ENCODE assay signal across 15 cellular contexts in the genomic region with DNA sequence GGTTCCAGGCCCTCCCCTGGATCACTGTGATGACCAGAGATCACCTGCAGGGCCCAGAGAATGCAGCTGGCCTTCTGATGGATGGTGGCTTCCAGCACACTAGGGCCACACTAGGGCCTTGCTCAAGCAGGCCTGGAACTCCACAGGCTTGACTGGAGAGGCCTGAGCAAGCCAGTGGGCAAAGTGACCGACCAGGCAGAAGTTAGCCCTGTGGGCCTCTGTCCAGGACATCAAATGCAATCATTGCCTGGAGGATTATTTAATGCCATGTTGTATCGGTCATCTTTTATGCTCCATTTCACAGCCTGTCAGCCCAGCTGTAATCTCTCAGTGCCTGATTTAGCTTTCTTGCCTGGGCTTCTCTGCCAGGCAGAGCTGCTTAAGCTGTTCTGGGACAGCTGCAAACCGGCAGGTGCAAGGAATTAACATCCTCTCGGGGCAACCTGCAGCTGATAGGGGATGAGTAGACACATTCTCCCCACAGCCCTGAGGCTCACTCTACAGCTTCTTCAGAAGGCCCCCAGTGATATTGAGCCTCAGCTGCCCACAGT. TPM values are rescaled to one million over a fixed set of nuclear protein-coding genes. Genes with fewer than 3 reads are reported as not detected.
DNase-seq lines count a peak whose midpoint lies in the region; ATAC-seq and TF ChIP-seq lines count a peak whose summit lies in the region.
"Had no signal": no experiment of that assay in that cellular context is flagged by ENCODE, and none has a peak within 500 bp of the region (broad histone marks: within the 10 kb centered on the region; RNA-seq: fewer than 3 reads in every experiment).

No MANE protein-coding gene starts in this region.

- no peak overlapping the region for H2BK120ac ChIP-seq in H9 (ENCODE audit: low read depth, low read length, poor library complexity, severe bottlenecking)

- no peak overlapping the region for H3K4me3 Mint-ChIP-seq in stimulated activated naive B cell treated with anti-CD40 and anti-IgM and Interleukin-4, amounts not matched to agents 10 μg/mL and 1 μg/mL and 100 μg/mL, for 72 hours
- H3K4me3 Mint-ChIP-seq in H9 = no peak overlapping the region
- H3K4me3 Mint-ChIP-seq: CD14-positive monocyte; stimulated activated memory B cell treated with anti-CD40 and anti-IgM and Interleukin-4, amounts not matched to agents 10 μg/mL and 1 μg/mL and 100 μg/mL, for 72 hours had no signal

- peak; percentile 80 for DNase-seq in D341Med (ENCODE audit: low spot score)
- DNase-seq in NCI-H2227 treated with DMSO at 0.1 percent for 48 hours (lab: John Stamatoyannopoulos, UW) = peak; percentile 12
- peak; percentile 28 for DNase-seq in dedifferentiated amniotic fluid mesenchymal stem cell (ENCODE audit: extremely low spot score)
- DNase-seq in stimulated activated naive B cell treated with anti-CD40 and anti-IgM and Interleukin-4, amounts not matched to agents 10 μg/mL and 1 μg/mL and 100 μg/mL, for 72 hours = no peak
- DNase-seq in NCI-H2081 treated with DMSO at 0.1 percent for 48 hours (lab: John Stamatoyannopoulos, UW) = no peak
- DNase-seq in AML-193 (lab: John Stamatoyannopoulos, UW) = no peak
- no peak for DNase-seq in H9
- DNase-seq: activated CD4-positive, CD25-positive, alpha-beta regulatory T cell treated with anti-CD3 and anti-CD28 coated beads, Interleukin-2, amount 50 U/mL, for 72 hours; activated T-cell treated with anti-CD3 and anti-CD28 coated beads, Interleukin-2, amount 50 U/mL, for 48 hours; amniotic stem cell; MM.1S; pancreas had no signal

- no peak overlapping the region for H3K23ac ChIP-seq in H9 (ENCODE audit: insufficient read length, low read depth, low read length)

- H3K4me1 ChIP-seq in parathyroid adenoma (no peaks in the 10 kb centered on the region), H9 (ENCODE audit: insufficient read depth, low read length) (no peaks in the 10 kb centered on the region)
- H3K4me1 ChIP-seq: pancreas had no signal

- H4K5ac ChIP-seq in H9 (ENCODE audit: insufficient read length, low read depth, low read length) = no peak overlapping the region

- H3K18ac ChIP-seq in H9 (ENCODE audit: insufficient read length, low read depth, low read length) = no peak overlapping the region

- no peaks in the 10 kb centered on the region for H3K27me3 ChIP-seq in parathyroid adenoma (ENCODE audit: control insufficient read depth, insufficient read depth, low read length)
- no peaks in the 10 kb centered on the region for H3K27me3 ChIP-seq in H9 (ENCODE audit: insufficient read depth, low read length)
- H3K27me3 ChIP-seq: pancreas had no signal

- no peak overlapping the region for H3K4me3 ChIP-seq in parathyroid adenoma (ENCODE audit: low read depth, low read length)
- H3K4me3 ChIP-seq: pancreas had no signal

- H3K23me2 ChIP-seq in H9 (ENCODE audit: insufficient read length, low read depth, low read length, poor library complexity, severe bottlenecking) = no peaks in the 10 kb centered on the region

- H3K4ac ChIP-seq in H9 (ENCODE audit: low read depth, low read length) = no peak overlapping the region

- no peak overlapping the region for H3K9ac ChIP-seq in parathyroid adenoma
- H3K9ac ChIP-seq in H9 (ENCODE audit: extremely low read depth, insufficient read length, low read length) = no peak overlapping the region

- TF ChIP-seq CTCF in parathyroid adenoma (IDR thresholded peaks at IDR 0.05) (no peak), H9 (conservative IDR thresholded peaks at IDR 0.05) (no peak)

- H3K27ac Mint-ChIP-seq in stimulated activated naive B cell treated with anti-CD40 and anti-IgM and Interleukin-4, amounts not matched to agents 10 μg/mL and 1 μg/mL and 100 μg/mL, for 72 hours = no peak overlapping the region
- H3K27ac Mint-ChIP-seq in H9 = 0 out of 7 replicates have a peak overlapping the region, but pooled peaks of 1 of the 3 experiments have one; percentile 12
- H3K27ac Mint-ChIP-seq: stimulated activated memory B cell treated with anti-CD40 and anti-IgM and Interleukin-4, amounts not matched to agents 10 μg/mL and 1 μg/mL and 100 μg/mL, for 72 hours had no signal

- H4K91ac ChIP-seq in H9 (ENCODE audit: insufficient read length, low read depth, low read length) = no peak overlapping the region

- H2BK12ac ChIP-seq in H9 (ENCODE audit: insufficient read length, low read depth, low read length) = no peak overlapping the region

- H2AK5ac ChIP-seq in H9 (ENCODE audit: insufficient read length, low read length) = no peak overlapping the region

- no CpG with 5 or more reads among the region's 4 CpGs for WGBS in H9 (ENCODE audit: extremely low coverage, insufficient read length, low lambda C conversion rate)

- H4K8ac ChIP-seq in H9 (replicated peaks; ENCODE audit: insufficient read length, low read depth, low read length) = no peak overlapping the region

- no peaks in the 10 kb centered on the region for H3K79me1 ChIP-seq in H9 (ENCODE audit: insufficient read depth, low read depth, low read length, poor library complexity, severe bottlenecking)

- no peaks in the 10 kb centered on the region for H3K27me3 Mint-ChIP-seq in stimulated activated naive B cell treated with anti-CD40 and anti-IgM and Interleukin-4, amounts not matched to agents 10 μg/mL and 1 μg/mL and 100 μg/mL, for 72 hours
- H3K27me3 Mint-ChIP-seq in H9 (ENCODE audit: low read depth) = no peaks in the 10 kb centered on the region
- H3K27me3 Mint-ChIP-seq: stimulated activated memory B cell treated with anti-CD40 and anti-IgM and Interleukin-4, amounts not matched to agents 10 μg/mL and 1 μg/mL and 100 μg/mL, for 72 hours had no signal

- no peak overlapping the region for H3T11ph ChIP-seq in H9 (ENCODE audit: low read length)

- no peaks in the 10 kb centered on the region for H3K9me3 Mint-ChIP-seq in stimulated activated naive B cell treated with anti-CD40 and anti-IgM and Interleukin-4, amounts not matched to agents 10 μg/mL and 1 μg/mL and 100 μg/mL, for 72 hours
- H3K9me3 Mint-ChIP-seq in H9 = no peaks in the 10 kb centered on the region
- H3K9me3 Mint-ChIP-seq: CD14-positive monocyte; stimulated activated memory B cell treated with anti-CD40 and anti-IgM and Interleukin-4, amounts not matched to agents 10 μg/mL and 1 μg/mL and 100 μg/mL, for 72 hours had no signal

- H2AFZ ChIP-seq in parathyroid adenoma = peak overlapping the region; percentile 11
- no peak overlapping the region for H2AFZ ChIP-seq in H9 (ENCODE audit: low read length)

- no peak overlapping the region for H2BK5ac ChIP-seq in H9 (ENCODE audit: insufficient read length, low read length)

- H2BK20ac ChIP-seq in H9 (ENCODE audit: low read depth, low read length, poor library complexity, severe bottlenecking) = no peak overlapping the region

- H4K20me1 ChIP-seq in H9 (ENCODE audit: control insufficient read depth, insufficient read depth, insufficient read length) = no peaks in the 10 kb centered on the region

- no peaks in the 10 kb centered on the region for H3K36me3 ChIP-seq in parathyroid adenoma (ENCODE audit: control insufficient read depth, insufficient read depth, low read length)

- no peaks in the 10 kb centered on the region for H3K79me2 ChIP-seq in parathyroid adenoma
- no peaks in the 10 kb centered on the region for H3K79me2 ChIP-seq in H9 (ENCODE audit: insufficient read depth, low read length)

- no peak overlapping the region for H2BK15ac ChIP-seq in H9 (ENCODE audit: low read depth, low read length)

- no peak overlapping the region; the same call in 1 of the 2 replicates for H3K14ac ChIP-seq in H9 (ENCODE audit: insufficient read depth, low read length)

- no peak for ATAC-seq in stimulated activated naive B cell treated with anti-CD40 and anti-IgM and Interleukin-4, amounts not matched to agents 10 μg/mL and 1 μg/mL and 100 μg/mL, for 72 hours (replicated peaks)
- ATAC-seq: stimulated activated memory B cell treated with anti-CD40 and anti-IgM and Interleukin-4, amounts not matched to agents 10 μg/mL and 1 μg/mL and 100 μg/mL, for 72 hours had no signal

- peak overlapping the region; percentile 19 for H3K27ac ChIP-seq in parathyroid adenoma
- no peak overlapping the region for H3K27ac ChIP-seq in H9 (ENCODE audit: insufficient read length, low read depth, low read length)
- H3K27ac ChIP-seq: pancreas had no signal

- H3K4me2 ChIP-seq in parathyroid adenoma (ENCODE audit: low read length) = no peak overlapping the region
- H3K4me2 ChIP-seq in H9 (ENCODE audit: insufficient read depth, insufficient read length, low read length) = no peak overlapping the region

- H3K9me3 ChIP-seq in parathyroid adenoma (ENCODE audit: control insufficient read depth, low read length) (no peaks in the 10 kb centered on the region), H9 (ENCODE audit: control insufficient read depth, low read depth, low read length) (no peaks in the 10 kb centered on the region)
- H3K9me3 ChIP-seq: pancreas had no signal

- H3K36me3 Mint-ChIP-seq in stimulated activated naive B cell treated with anti-CD40 and anti-IgM and Interleukin-4, amounts not matched to agents 10 μg/mL and 1 μg/mL and 100 μg/mL, for 72 hours = peaks cover 7 to 15% of the 10 kb centered on the region in 2 donors
- peaks cover 0 to 10% (median 5%) of the 10 kb centered on the region in 3 experiments; a peak in 2 of 7 replicates for H3K36me3 Mint-ChIP-seq in H9 (ENCODE audit: insufficient read depth in 1 of 3, low read depth in 3 of 3)

- no peak overlapping the region for H3K56ac ChIP-seq in H9 (ENCODE audit: insufficient read length, low read depth, low read length)

- H3K4me1 Mint-ChIP-seq in stimulated activated naive B cell treated with anti-CD40 and anti-IgM and Interleukin-4, amounts not matched to agents 10 μg/mL and 1 μg/mL and 100 μg/mL, for 72 hours = peaks cover 4 to 11% of the 10 kb centered on the region in 2 donors
- H3K4me1 Mint-ChIP-seq in H9 = 0 out of 4 replicates have a peak, but pooled peaks cover 0 to 4% of the 10 kb centered on the region in 2 experiments

RNA-seq across cellular contexts. Expression of gene NENF, which starts 17.7 kb away (rescaled TPM):
- total RNA-seq in H9 (2021) = 28.3 and 28.4 TPM in 2 replicates

RNA-seq across cellular contexts. Expression of gene PACC1, which starts 35.7 kb away (rescaled TPM):
- total RNA-seq in H9 (2021) = 10.9 and 12.7 TPM in 2 replicates

Comparison
In these comparisons a context has a peak if more than half of its experiments do, and no peak if none do; other contexts are left out.
1. DNase-seq: peak in D341Med (single experiment), NCI-H2227 treated with DMSO at 0.1 percent for 48 hours (single experiment) and dedifferentiated amniotic fluid mesenchymal stem cell (single experiment); none in stimulated activated naive B cell treated with anti-CD40 and anti-IgM and Interleukin-4, amounts not matched to agents 10 μg/mL and 1 μg/mL and 100 μg/mL, for 72 hours (single experiment), NCI-H2081 treated with DMSO at 0.1 percent for 48 hours (single experiment), AML-193 (0 of 2) and H9 (single experiment).